ENCODE assay signal across 34 cellular contexts in the genomic region with DNA sequence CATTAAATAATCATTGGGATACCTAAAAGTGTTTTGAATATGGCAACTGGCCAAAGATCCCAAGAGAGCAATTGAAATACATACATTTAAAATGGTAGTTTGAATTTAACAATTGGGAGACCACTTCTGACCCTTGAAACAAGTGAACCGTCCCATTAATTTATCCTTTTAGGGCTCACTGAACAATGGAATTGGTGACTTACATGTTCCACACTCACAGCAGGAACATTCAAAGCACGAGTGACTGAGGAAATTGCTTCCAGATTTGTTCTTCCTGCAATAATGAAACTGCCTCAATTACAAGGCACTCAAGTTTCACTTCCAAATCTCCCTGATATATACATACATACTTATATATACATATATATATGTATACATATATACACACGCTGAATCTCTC. TPM values are rescaled to one million over a fixed set of nuclear protein-coding genes. Genes with fewer than 3 reads are reported as not detected.
DNase-seq lines count a peak whose midpoint lies in the region; ATAC-seq, FAIRE-seq and TF ChIP-seq lines count a peak whose summit lies in the region.
"Had no signal": no experiment of that assay in that cellular context is flagged by ENCODE, and none has a peak within 500 bp of the region (broad histone marks: within the 10 kb centered on the region; RNA-seq: fewer than 3 reads in every experiment).

No MANE protein-coding gene starts in this region.

- no peaks in the 10 kb centered on the region for H3K36me3 ChIP-seq in tibial artery
- H3K36me3 ChIP-seq: breast epithelium, colonic mucosa, heart left ventricle had no signal

- peaks cover 21% of the 10 kb centered on the region for H3K36me3 Mint-ChIP-seq in T-cell
- H3K36me3 Mint-ChIP-seq: activated naive CD4-positive, alpha-beta T cell treated with anti-CD3 and anti-CD28 coated beads, Interleukin-2, amount 50 U/mL, for 72 hours; natural killer cell treated with Interleukin-12 subunit alpha and Interleukin-12 subunit beta and Interleukin-15 and Interleukin-18, amount 100 ng/mL, for 72 hours had no signal

- H3K27ac ChIP-seq in tibial artery, result no peak overlapping the region
- H3K27ac ChIP-seq: breast epithelium, C4-2B, colonic mucosa, epithelial cell of prostate, foreskin keratinocyte, heart left ventricle, psoas muscle, VCaP had no signal

- H3K27me3 Mint-ChIP-seq in T-cell, result no peaks in the 10 kb centered on the region
- H3K27me3 Mint-ChIP-seq: natural killer cell treated with Interleukin-12 subunit alpha and Interleukin-12 subunit beta and Interleukin-15 and Interleukin-18, amount 100 ng/mL, for 72 hours had no signal

- intact Hi-C loops in tibial artery (cut with DNase I; ENCODE audit: low total_unique reads), result no loop called here

- H3K4me1 ChIP-seq in tibial artery, result no peaks in the 10 kb centered on the region
- H3K4me1 ChIP-seq: breast epithelium, foreskin keratinocyte, psoas muscle had no signal

- no peaks in the 10 kb centered on the region for H3K9me3 ChIP-seq in tibial artery
- H3K9me3 ChIP-seq: breast epithelium, colonic mucosa, heart left ventricle, mucosa of descending colon, psoas muscle had no signal

- no peaks in the 10 kb centered on the region for H3K9me3 Mint-ChIP-seq in T-cell
- H3K9me3 Mint-ChIP-seq: activated naive CD4-positive, alpha-beta T cell treated with anti-CD3 and anti-CD28 coated beads, Interleukin-2, amount 50 U/mL, for 72 hours; natural killer cell treated with Interleukin-12 subunit alpha and Interleukin-12 subunit beta and Interleukin-15 and Interleukin-18, amount 100 ng/mL, for 72 hours had no signal

- DNase-seq in GM19239 (ENCODE audit: insufficient read length, low spot score) (no peak), NCI-H69 (lab: John Stamatoyannopoulos, UW) (peak; percentile 74), dedifferentiated amniotic fluid mesenchymal stem cell (ENCODE audit: extremely low spot score) (peak; percentile 42), left kidney (ENCODE audit: low read depth, low spot score) (peak; percentile 19), tibial artery (no peak), T-cell (no peak), Kasumi-1 (lab: John Stamatoyannopoulos, UW) (no peak)
- DNase-seq: activated CD4-positive, alpha-beta T cell treated with anti-CD3 and anti-CD28 coated beads for 48 hours; colonic mucosa; COR-L47; effector CD8-positive, alpha-beta T cell; foreskin keratinocyte; heart left ventricle; kidney glomerular epithelial cell; mucosa of descending colon; NCI-H1105; NCI-H2029; NCI-H526; psoas muscle; SIG-M5; stimulated activated CD4-positive, alpha-beta T cell treated with anti-CD3 and anti-CD28 coated beads, Interleukin-4, amount 100 ng/mL, for 24 hours; T-helper 9 cell; trophoblast cell had no signal

- FAIRE-seq in GM19239 (lab: Jason Lieb, UNC), result peak; percentile 11
- FAIRE-seq: G401.6, HTR-8/SVneo, K562 had no signal

- H3K4me1 Mint-ChIP-seq in T-cell, result peaks cover 37 to 53% (median 40%) of the 10 kb centered on the region in 3 donors

- POLR2A ChIA-PET in T-cell (lab: Charles Lee), result no interaction called here

- H3K27me3 ChIP-seq in tibial artery, result no peaks in the 10 kb centered on the region
- H3K27me3 ChIP-seq: breast epithelium, colonic mucosa, foreskin keratinocyte, heart left ventricle had no signal

- no peak for TF ChIP-seq CTCF in tibial artery (IDR thresholded peaks at IDR 0.05)

- no peak for ATAC-seq in T-cell (replicated peaks in 1 of 4)
- no peak for ATAC-seq in GM19397 (IDR thresholded peaks at IDR 0.05; ENCODE audit: unreplicated experiment)
- ATAC-seq: foreskin keratinocyte; HCT116; heart left ventricle; K562; mucosa of descending colon; natural killer cell treated with Interleukin-12 subunit alpha and Interleukin-12 subunit beta and Interleukin-15 and Interleukin-18, amount 100 ng/mL, for 72 hours; psoas muscle had no signal

- H3K4me3 ChIP-seq in tibial artery, result no peak overlapping the region
- H3K4me3 ChIP-seq: breast epithelium, colonic mucosa, heart left ventricle, K562, mucosa of descending colon, psoas muscle had no signal

- CTCF ChIA-PET in T-cell (lab: Charles Lee), result no interaction called here

- no peak overlapping the region for H3K4me3 Mint-ChIP-seq in T-cell
- H3K4me3 Mint-ChIP-seq: natural killer cell treated with Interleukin-12 subunit alpha and Interleukin-12 subunit beta and Interleukin-15 and Interleukin-18, amount 100 ng/mL, for 72 hours had no signal

- H3K27ac Mint-ChIP-seq in T-cell, result no peak overlapping the region
- H3K27ac Mint-ChIP-seq: activated naive CD4-positive, alpha-beta T cell treated with anti-CD3 and anti-CD28 coated beads, Interleukin-2, amount 50 U/mL, for 72 hours; natural killer cell treated with Interleukin-12 subunit alpha and Interleukin-12 subunit beta and Interleukin-15 and Interleukin-18, amount 100 ng/mL, for 72 hours had no signal

RNA-seq across cellular contexts. Expression of gene SLC39A8, which starts 20.6 kb away (rescaled TPM):
- total RNA-seq in T-cell, result 10 to 100 TPM; 19.2 to 23.0 (median 19.9) TPM

Comparison
In these comparisons a context has a peak if more than half of its experiments do, and no peak if none do; other contexts are left out.
1. DNase-seq: peak in NCI-H69 (single experiment), dedifferentiated amniotic fluid mesenchymal stem cell (single experiment) and left kidney (single experiment); none in GM19239 (single experiment), tibial artery (0 of 2), T-cell (0 of 34) and Kasumi-1 (0 of 2).